In the genomic region with DNA sequence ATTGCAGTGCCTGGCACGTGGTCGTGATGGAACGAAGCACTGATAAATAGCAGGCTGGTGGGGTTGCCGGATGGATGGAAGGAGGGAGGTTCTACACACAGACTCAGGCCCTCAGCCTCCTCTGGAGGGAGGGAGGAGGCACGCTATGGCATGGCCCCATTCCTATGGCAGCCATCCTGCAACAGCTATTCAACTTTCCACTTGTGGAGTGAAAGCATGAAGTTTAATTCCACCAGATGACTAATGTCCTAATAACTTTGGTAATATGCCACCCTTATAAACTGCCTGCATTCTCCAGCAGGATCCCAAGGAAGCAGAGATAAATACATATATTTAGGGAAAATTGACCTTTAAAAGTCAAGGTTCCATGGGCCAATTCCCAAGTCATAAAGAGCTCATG, we compare ENCODE assay signal across 20 cellular contexts.
A peak's percentile ranks its signal among the peaks of the same experiment; 100 is the strongest.
DNase-seq lines count a peak whose midpoint lies in the region; ATAC-seq, FAIRE-seq and TF ChIP-seq lines count a peak whose summit lies in the region.
"Had no signal": no experiment of that assay in that cellular context is flagged by ENCODE, and none has a peak within 500 bp of the region (broad histone marks: within the 10 kb centered on the region; RNA-seq: fewer than 3 reads in every experiment).

No MANE protein-coding gene starts in this region.

- H3K4me3 Mint-ChIP-seq in glutamatergic neuron (ENCODE audit: unreplicated experiment), result no peak overlapping the region
- H3K4me3 Mint-ChIP-seq: T-helper 1 cell treated with Interleukin-12 subunit alpha and Interleukin-12 subunit beta and Interleukin-4 antibody, amounts not matched to agents 30 μg/mL and 1 μg/mL, for 36 hours had no signal

- no peak overlapping the region for H4K91ac ChIP-seq in mesenchymal stem cell (ENCODE audit: low read length)

- no peak for ATAC-seq in pancreas
- ATAC-seq in gastrocnemius medialis, result no peak

- in situ Hi-C loops in gastrocnemius medialis (cut with MboI; ENCODE audit: low sequenced_read_pairs in 4 of 4), result no loop called here

- H3K79me1 ChIP-seq in mesenchymal stem cell (replicated peaks; ENCODE audit: low read length, poor library complexity, severe bottlenecking), result peaks cover 6% of the 10 kb centered on the region

- H3K27ac ChIP-seq in esophagus (ENCODE audit: low read depth in 2 of 2, low read length in 1 of 2), result peak overlapping the region; percentile 17 to 53
- no peak overlapping the region for H3K27ac ChIP-seq in mesenchymal stem cell (ENCODE audit: low read length, poor library complexity, severe bottlenecking)
- no peak overlapping the region for H3K27ac ChIP-seq in pancreas
- H3K27ac ChIP-seq in gastrocnemius medialis, result no peak overlapping the region
- H3K27ac ChIP-seq: neutrophil, RWPE1 had no signal

- no peaks in the 10 kb centered on the region for H3K27me3 Mint-ChIP-seq in glutamatergic neuron (ENCODE audit: unreplicated experiment)

- H3K4ac ChIP-seq in mesenchymal stem cell (ENCODE audit: low read depth in 1 of 2, low read length in 2 of 2), result no peak overlapping the region

- H2BK5ac ChIP-seq in mesenchymal stem cell (ENCODE audit: low read depth, low read length, poor library complexity, severe bottlenecking), result no peak overlapping the region

- peak overlapping the region; percentile 46 for H3K9ac ChIP-seq in mesenchymal stem cell (ENCODE audit: low read length)

- no peak overlapping the region for H3K14ac ChIP-seq in mesenchymal stem cell (ENCODE audit: low read length in 2 of 2)

- no peak overlapping the region for H2BK120ac ChIP-seq in mesenchymal stem cell (ENCODE audit: low read depth, low read length)

- no peak for TF ChIP-seq POLR2A in gastrocnemius medialis (IDR thresholded peaks at IDR 0.05)

- H2AFZ ChIP-seq in mesenchymal stem cell (ENCODE audit: low read depth, low read length), result no peak overlapping the region

- TF ChIP-seq CTCF in pancreas (IDR thresholded peaks at IDR 0.05) (no peak), gastrocnemius medialis (IDR thresholded peaks at IDR 0.05 in 4 of 5, conservative IDR thresholded peaks at IDR 0.05 in 1 of 5) (no peak), glutamatergic neuron (IDR thresholded peaks at IDR 0.05; ENCODE audit: partially characterized antibody, unreplicated experiment) (no peak)

- no peaks in the 10 kb centered on the region for H3K27me3 ChIP-seq in esophagus (ENCODE audit: control insufficient read depth in 1 of 2, insufficient read depth in 2 of 2, low read length in 2 of 2)
- no peaks in the 10 kb centered on the region for H3K27me3 ChIP-seq in mesenchymal stem cell (ENCODE audit: control insufficient read depth in 1 of 2, insufficient read depth in 1 of 2, low read length in 2 of 2)
- H3K27me3 ChIP-seq in pancreas, result no peaks in the 10 kb centered on the region
- H3K27me3 ChIP-seq in gastrocnemius medialis, result no peaks in the 10 kb centered on the region
- H3K27me3 ChIP-seq: neutrophil, uterus had no signal

- H3K36me3 Mint-ChIP-seq in glutamatergic neuron (ENCODE audit: unreplicated experiment), result peaks cover 12% of the 10 kb centered on the region

- no peak overlapping the region for H4K8ac ChIP-seq in mesenchymal stem cell (ENCODE audit: low read length)

- peak overlapping the region in 1 of 2 experiments; percentile 67 for H3K18ac ChIP-seq in mesenchymal stem cell (ENCODE audit: low read depth in 1 of 2, low read length in 2 of 2)

- DNase-seq in AG08396 (ENCODE audit: low spot score) (peak; percentile 66), M059J (ENCODE audit: low read depth) (peak; percentile 56), mesenchymal stem cell (no peak), pancreas (no peak), gastrocnemius medialis (no peak), glutamatergic neuron (no peak), DMS114 treated with DMSO at 0.1 percent for 48 hours (lab: John Stamatoyannopoulos, UW; ENCODE audit: unreplicated experiment) (no peak)
- DNase-seq: activated CD4-positive, CD25-positive, alpha-beta regulatory T cell treated with anti-CD3 and anti-CD28 coated beads, Interleukin-2, amount 50 U/mL, for 72 hours; COR-L47; effector CD4-positive, alpha-beta T cell; NCI-H1092; NCI-H2171 treated with DMSO at 0.1 percent for 48 hours; stimulated activated naive CD4-positive, alpha-beta T cell; uterus had no signal

- H3K4me1 Mint-ChIP-seq in glutamatergic neuron (ENCODE audit: low read depth, unreplicated experiment), result no peaks in the 10 kb centered on the region

- H3K4me3 ChIP-seq in esophagus (ENCODE audit: low read depth in 1 of 2, low read length in 2 of 2) (no peak overlapping the region), mesenchymal stem cell (ENCODE audit: insufficient read depth in 1 of 2, low read depth in 1 of 2, low read length in 2 of 2) (no peak overlapping the region), pancreas (no peak overlapping the region), gastrocnemius medialis (no peak overlapping the region)
- H3K4me3 ChIP-seq: uterus had no signal

- no peak overlapping the region for H2AK5ac ChIP-seq in mesenchymal stem cell (ENCODE audit: low read length, severe bottlenecking)

- no peak for FAIRE-seq in pancreas (lab: Jason Lieb, UNC)
- FAIRE-seq: G401.6, islet of Langerhans had no signal

- H3K4me2 ChIP-seq in mesenchymal stem cell (ENCODE audit: low read length, poor library complexity, severe bottlenecking), result no peak overlapping the region

- 71 to 86% methylated on average over 5 of the region's 5 CpGs for WGBS in esophagus, 2 donors
- 100% methylated on average over 4 of the region's 5 CpGs for WGBS in mesenchymal stem cell
- WGBS in pancreas, 2 donors, result 95 to 96% methylated on average over 5 of the region's 5 CpGs

- H3K4me1 ChIP-seq in esophagus (ENCODE audit: control insufficient read depth in 2 of 2, insufficient read depth in 2 of 2, low read length in 1 of 2) (peaks cover 3 to 7% of the 10 kb centered on the region in 2 donors), mesenchymal stem cell (ENCODE audit: control insufficient read depth, insufficient read depth, low read depth, low read length) (peaks cover 13% of the 10 kb centered on the region), pancreas (no peaks in the 10 kb centered on the region), gastrocnemius medialis (peaks cover 24 to 26% of the 10 kb centered on the region in 2 donors)

- intact Hi-C loops in pancreas (cut with DNase I) (no loop called here), gastrocnemius medialis (cut with DNase I; ENCODE audit: low total_unique reads) (no loop called here)

- no peak overlapping the region for H2BK12ac ChIP-seq in mesenchymal stem cell (ENCODE audit: low read length in 2 of 2)

- no peak overlapping the region for H2BK15ac ChIP-seq in mesenchymal stem cell (ENCODE audit: low read depth, poor library complexity, severe bottlenecking)

- H3K23ac ChIP-seq in mesenchymal stem cell (ENCODE audit: low read length in 2 of 2), result no peak overlapping the region

- peaks cover 3 to 13% of the 10 kb centered on the region in 2 donors for H3K36me3 ChIP-seq in esophagus (ENCODE audit: control insufficient read depth in 2 of 2, insufficient read depth in 2 of 2, low read length in 1 of 2)
- H3K36me3 ChIP-seq in mesenchymal stem cell (ENCODE audit: control insufficient read depth in 1 of 2, insufficient read depth in 2 of 2, low read depth in 1 of 2, low read length in 2 of 2), result peaks cover 48 to 65% of the 10 kb centered on the region in 2 experiments
- peaks cover 0 to 84% (median 24%) of the 10 kb centered on the region in 3 donors for H3K36me3 ChIP-seq in pancreas
- H3K36me3 ChIP-seq in gastrocnemius medialis, result peaks cover 0 to 45% of the 10 kb centered on the region in 2 donors
- H3K36me3 ChIP-seq: neutrophil, uterus had no signal

- H3K9me3 ChIP-seq in esophagus (ENCODE audit: control insufficient read depth in 2 of 2, insufficient read depth in 1 of 2, low read depth in 1 of 2, low read length in 1 of 2), result no peaks in the 10 kb centered on the region
- no peaks in the 10 kb centered on the region for H3K9me3 ChIP-seq in mesenchymal stem cell (ENCODE audit: control insufficient read depth, low read length)
- no peaks in the 10 kb centered on the region for H3K9me3 ChIP-seq in pancreas
- H3K9me3 ChIP-seq in gastrocnemius medialis, result no peaks in the 10 kb centered on the region
- H3K9me3 ChIP-seq: neutrophil, uterus had no signal

- H3K9me3 Mint-ChIP-seq in glutamatergic neuron (ENCODE audit: unreplicated experiment), result peaks cover 4% of the 10 kb centered on the region
- H3K9me3 Mint-ChIP-seq: T-helper 1 cell treated with Interleukin-12 subunit alpha and Interleukin-12 subunit beta and Interleukin-4 antibody, amounts not matched to agents 30 μg/mL and 1 μg/mL, for 36 hours had no signal

- no peak overlapping the region for H3K27ac Mint-ChIP-seq in glutamatergic neuron (ENCODE audit: unreplicated experiment)
- H3K27ac Mint-ChIP-seq: T-helper 1 cell treated with Interleukin-12 subunit alpha and Interleukin-12 subunit beta and Interleukin-4 antibody, amounts not matched to agents 30 μg/mL and 1 μg/mL, for 36 hours had no signal

Comparison
In these comparisons a context has a peak if more than half of its experiments do, and no peak if none do; other contexts are left out.
1. DNase-seq: peak in AG08396 (single experiment) and M059J (single experiment); none in mesenchymal stem cell (single experiment), pancreas (0 of 6), gastrocnemius medialis (0 of 2), glutamatergic neuron (single experiment) and DMS114 treated with DMSO at 0.1 percent for 48 hours (single experiment).
2. H3K27ac ChIP-seq: peak in esophagus (2 of 2); none in mesenchymal stem cell (single experiment), pancreas (0 of 4) and gastrocnemius medialis (0 of 4).